In the genomic region with DNA sequence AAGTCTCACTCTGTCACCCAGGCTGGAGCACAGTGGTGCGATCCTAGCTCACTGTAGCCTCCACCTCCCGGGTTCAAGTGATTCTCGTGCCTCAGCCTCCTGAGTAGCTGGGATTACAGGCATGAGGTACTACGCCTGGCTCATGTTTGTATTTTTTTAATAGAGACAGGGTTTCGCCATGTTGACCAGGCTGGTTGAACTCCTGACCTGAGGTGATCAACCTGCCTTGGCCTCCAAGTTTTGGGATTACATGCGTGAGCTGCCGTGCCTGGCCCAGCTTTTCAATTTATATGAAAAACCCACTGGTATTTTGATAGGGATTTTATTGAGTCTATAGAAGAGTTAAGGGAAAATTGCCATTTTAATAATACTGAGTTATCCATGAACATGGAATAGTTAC, we compare ENCODE assay signal across 27 cellular contexts.
DNase-seq lines count a peak whose midpoint lies in the region; ATAC-seq, FAIRE-seq and TF ChIP-seq lines count a peak whose summit lies in the region.
"Had no signal": no experiment of that assay in that cellular context is flagged by ENCODE, and none has a peak within 500 bp of the region (broad histone marks: within the 10 kb centered on the region; RNA-seq: fewer than 3 reads in every experiment).

No MANE protein-coding gene starts in this region.

- BruUV-seq in HepG2 (replicated peaks; lab: Mats Ljungman, UMichigan) (no TSS peak), Calu3 (replicated peaks; lab: Mats Ljungman, UMichigan) (no TSS peak)

- H2AFZ ChIP-seq in HepG2 (ENCODE audit: low read length) (no peak overlapping the region), SK-N-SH (ENCODE audit: low read depth) (no peak overlapping the region)

- H3K9ac ChIP-seq in liver (ENCODE audit: low read depth in 1 of 2, low read length in 2 of 2) (no peak overlapping the region), HepG2 (ENCODE audit: insufficient read depth, low read depth, low read length) (no peak overlapping the region), SK-N-SH (no peak overlapping the region)
- H3K9ac ChIP-seq: BLaER1 had no signal

- peaks cover 18% of the 10 kb centered on the region for H3F3A ChIP-seq in SK-N-SH (replicated peaks; ENCODE audit: insufficient read depth)

- H3K27ac ChIP-seq in liver (ENCODE audit: low read depth in 1 of 2, low read length in 2 of 2): no peak overlapping the region
- H3K27ac ChIP-seq in HepG2 (ENCODE audit: extremely low read length, insufficient read depth, low read length): no peak overlapping the region
- H3K27ac ChIP-seq in right cardiac atrium (ENCODE audit: low read length): no peak overlapping the region
- H3K27ac ChIP-seq in SK-N-SH (ENCODE audit: low read depth in 2 of 2, low read length in 1 of 2): no peak overlapping the region
- H3K27ac ChIP-seq: 22Rv1, A549, BLaER1 had no signal

- H3K9me3 ChIP-seq in liver (ENCODE audit: control insufficient read depth in 4 of 4, low read length in 3 of 4): no peaks in the 10 kb centered on the region
- no peaks in the 10 kb centered on the region for H3K9me3 ChIP-seq in HepG2 (ENCODE audit: low read length)
- no peaks in the 10 kb centered on the region for H3K9me3 ChIP-seq in right cardiac atrium (ENCODE audit: control insufficient read depth, low read length)
- H3K9me3 ChIP-seq in SK-N-SH: no peaks in the 10 kb centered on the region
- H3K9me3 ChIP-seq: A549, BE2C, BLaER1 had no signal

- no peaks in the 10 kb centered on the region for H3K27me3 Mint-ChIP-seq in central memory CD8-positive, alpha-beta T cell
- no peaks in the 10 kb centered on the region for H3K27me3 Mint-ChIP-seq in Calu3 (ENCODE audit: unreplicated experiment)
- H3K27me3 Mint-ChIP-seq: CD4-positive, alpha-beta memory T cell; CD4-positive, CD25-positive, alpha-beta regulatory T cell; CD8-positive, alpha-beta memory T cell had no signal

- no peak for TF ChIP-seq RAD21 in liver (IDR thresholded peaks at IDR 0.05)
- TF ChIP-seq RAD21 in HepG2 (CRISPR knock-in tag; IDR thresholded peaks at IDR 0.05): no peak
- no peak for TF ChIP-seq RAD21 in SK-N-SH (IDR thresholded peaks at IDR 0.05; ENCODE audit: low read length)

- peaks cover 17% of the 10 kb centered on the region for H3K79me2 ChIP-seq in HepG2 (ENCODE audit: insufficient read depth, low read length)
- peaks cover 94% of the 10 kb centered on the region for H3K79me2 ChIP-seq in SK-N-SH (ENCODE audit: insufficient read depth)

- POLR2A ChIA-PET in HepG2 (lab: Yijun Ruan, JAX) (no interaction called here), SK-N-SH (lab: Yijun Ruan, JAX) (no interaction called here)

- H3K4me3 ChIP-seq in liver (ENCODE audit: low read depth in 1 of 3, low read length in 3 of 3) (no peak overlapping the region), HepG2 (replicated peaks in 1 of 3; ENCODE audit: insufficient read depth in 1 of 3, low read depth in 2 of 3, low read length in 3 of 3) (no peak overlapping the region), right cardiac atrium (ENCODE audit: low read length) (no peak overlapping the region), SK-N-SH (ENCODE audit: low read depth in 2 of 2, low read length in 1 of 2) (no peak overlapping the region)
- H3K4me3 ChIP-seq: A549, BLaER1, GM12878 had no signal

- peaks cover 0 to 2% (median 0%) of the 10 kb centered on the region in 4 donors for H3K4me1 ChIP-seq in liver (ENCODE audit: control insufficient read depth in 4 of 4, insufficient read depth in 4 of 4, low read length in 3 of 4)
- no peaks in the 10 kb centered on the region for H3K4me1 ChIP-seq in HepG2 (ENCODE audit: insufficient read depth, low read length)
- H3K4me1 ChIP-seq in right cardiac atrium (ENCODE audit: control insufficient read depth, insufficient read depth, low read length): peaks cover 2% of the 10 kb centered on the region
- peaks cover 0 to 3% of the 10 kb centered on the region in 2 experiments; a peak in 2 of 4 replicates for H3K4me1 ChIP-seq in SK-N-SH (ENCODE audit: control insufficient read depth in 1 of 2, insufficient read depth in 2 of 2, low read depth in 1 of 2, low read length in 1 of 2)
- H3K4me1 ChIP-seq: A549, BE2C had no signal

- no peak for FAIRE-seq in HepG2 (lab: Jason Lieb, UNC)
- FAIRE-seq: A549, GM12878, GM19239 had no signal

- ATAC-seq in HepG2 (no peak), left lobe of liver (peak; percentile 80), right cardiac atrium (no peak)
- ATAC-seq in central memory CD8-positive, alpha-beta T cell (replicated peaks; ENCODE audit: extremely low read depth, poor library complexity, severe bottlenecking): no peak
- ATAC-seq: A549, GM12878 had no signal

- H3K9me2 ChIP-seq in SK-N-SH: no peaks in the 10 kb centered on the region

- CTCF ChIA-PET in HepG2 (lab: Yijun Ruan, JAX; ENCODE audit: low intra/inter-chr PET ratio, low total read pairs) (no interaction called here), SK-N-SH (lab: Yijun Ruan, JAX) (interaction anchor here (1.2 to 1.8 kb wide), 2 partner anchors 9 to 19 kb away, joined by 4 read pairs; no protein-coding TSS in a partner anchor), Calu3 (lab: Charles Lee) (no interaction called here)

- WGBS in liver: 69% methylated on average over 7 of the region's 7 CpGs
- WGBS in HepG2 (ENCODE audit: low lambda C conversion rate): 99% methylated on average over 7 of the region's 7 CpGs
- 99% methylated on average over 7 of the region's 7 CpGs for WGBS in right cardiac atrium
- 97% methylated on average over 7 of the region's 7 CpGs for WGBS in SK-N-SH (ENCODE audit: low lambda C conversion rate)

- in situ Hi-C loops in HepG2 (cut with HindIII; ENCODE audit: extremely low pct_ligation_motif_present, low pct_unique_long_range_greater_than_20kb): no loop called here

- peaks cover 3% of the 10 kb centered on the region; the same call in 1 of the 2 replicates for H4K20me1 ChIP-seq in HepG2 (ENCODE audit: insufficient read depth, low read length)
- H4K20me1 ChIP-seq in SK-N-SH (ENCODE audit: insufficient read depth): no peaks in the 10 kb centered on the region

- TF ChIP-seq CTCF in liver (IDR thresholded peaks at IDR 0.05; ENCODE audit: low read depth, low read length, missing input control) (no peak), HepG2 (CRISPR knock-in tag; IDR thresholded peaks at IDR 0.05) (no peak), SK-N-SH (IDR thresholded peaks at IDR 0.05) (no peak), Calu3 (IDR thresholded peaks at IDR 0.05; ENCODE audit: unreplicated experiment) (no peak)

- H3K9me3 Mint-ChIP-seq in central memory CD8-positive, alpha-beta T cell: no peaks in the 10 kb centered on the region
- H3K9me3 Mint-ChIP-seq in Calu3 (ENCODE audit: low read depth, unreplicated experiment): no peaks in the 10 kb centered on the region
- H3K9me3 Mint-ChIP-seq: CD8-positive, alpha-beta memory T cell had no signal

- H3K4me3 Mint-ChIP-seq in central memory CD8-positive, alpha-beta T cell: no peak overlapping the region
- H3K4me3 Mint-ChIP-seq in Calu3 (ENCODE audit: low read depth, unreplicated experiment): no peak overlapping the region
- H3K4me3 Mint-ChIP-seq: CD14-positive monocyte; CD4-positive, alpha-beta memory T cell; CD4-positive, CD25-positive, alpha-beta regulatory T cell; CD8-positive, alpha-beta memory T cell had no signal

- TF ChIP-seq POLR2A in HepG2 (IDR thresholded peaks at IDR 0.05; ENCODE audit: insufficient read depth in 1 of 2, low read depth in 2 of 2, low read length in 2 of 2): no peak

- H3K4me2 ChIP-seq in HepG2 (ENCODE audit: low read depth, low read length) (no peak overlapping the region), SK-N-SH (no peak overlapping the region)
- H3K4me2 ChIP-seq: A549, BLaER1 had no signal

- H3K27me3 ChIP-seq in liver (ENCODE audit: control insufficient read depth in 4 of 4, insufficient read depth in 4 of 4, low read length in 3 of 4) (no peaks in the 10 kb centered on the region), HepG2 (ENCODE audit: control insufficient read depth in 1 of 2, insufficient read depth in 2 of 2, low read length in 2 of 2) (no peaks in the 10 kb centered on the region), right cardiac atrium (ENCODE audit: control insufficient read depth, insufficient read depth) (no peaks in the 10 kb centered on the region), SK-N-SH (ENCODE audit: insufficient read depth) (no peaks in the 10 kb centered on the region)
- H3K27me3 ChIP-seq: BE2C, BLaER1 had no signal

- TF ChIP-seq EP300 in HepG2 (IDR thresholded peaks at IDR 0.05; ENCODE audit: low read depth in 2 of 2, low read length in 2 of 2) (no peak), HepG2 (CRISPR knock-in tag; IDR thresholded peaks at IDR 0.05; ENCODE audit: borderline replicate concordance) (no peak), SK-N-SH (IDR thresholded peaks at IDR 0.05; ENCODE audit: borderline replicate concordance in 1 of 2, low read depth in 1 of 2, low read length in 1 of 2) (no peak)

- peaks cover 44% of the 10 kb centered on the region for H3K36me3 Mint-ChIP-seq in central memory CD8-positive, alpha-beta T cell (ENCODE audit: insufficient read depth)
- H3K36me3 Mint-ChIP-seq in Calu3 (ENCODE audit: insufficient read depth, unreplicated experiment): peaks cover 36% of the 10 kb centered on the region

- intact Hi-C loops in HepG2 (cut with micrococcal nuclease; ENCODE audit: unreplicated experiment): no loop called here
- intact Hi-C loops in right cardiac atrium (cut with DNase I): no loop called here
- intact Hi-C loops in Calu3 (cut with micrococcal nuclease; ENCODE audit: unreplicated experiment): no loop called here

- H3K4me1 Mint-ChIP-seq in central memory CD8-positive, alpha-beta T cell: peaks cover 57% of the 10 kb centered on the region
- H3K4me1 Mint-ChIP-seq in Calu3 (ENCODE audit: low read depth, unreplicated experiment): peaks cover 8% of the 10 kb centered on the region

- DNase-seq in HepG2 (ENCODE audit: low spot score) (no peak), left lobe of liver (ENCODE audit: low spot score) (no peak), right cardiac atrium (no peak), SK-N-SH (no peak), Calu3 (no peak)
- DNase-seq in central memory CD8-positive, alpha-beta T cell (ENCODE audit: low spot score in 2 of 2): no peak
- DNase-seq: AML-193; BE2C; C1 segment of cervical spinal cord; CD4-positive, alpha-beta memory T cell; CD4-positive, CD25-positive, alpha-beta regulatory T cell; CD8-positive, alpha-beta memory T cell; COR-L47; DMS 273 treated with DMSO at 0.1 percent for 48 hours; DMS153; DMS53; DMS79; DND-41; EL; GDM1 had no signal

- peak overlapping the region; percentile 55 for H3K27ac Mint-ChIP-seq in central memory CD8-positive, alpha-beta T cell (ENCODE audit: low read depth)
- no peak overlapping the region for H3K27ac Mint-ChIP-seq in Calu3 (ENCODE audit: unreplicated experiment)

- H3K36me3 ChIP-seq in liver (ENCODE audit: control insufficient read depth in 4 of 4, insufficient read depth in 3 of 4, low read depth in 1 of 4, low read length in 3 of 4): peaks cover 2 to 39% (median 19%) of the 10 kb centered on the region in 4 donors
- peaks cover 17 to 79% of the 10 kb centered on the region in 2 experiments for H3K36me3 ChIP-seq in HepG2 (replicated peaks in 1 of 2; ENCODE audit: control insufficient read depth in 1 of 2, insufficient read depth in 2 of 2, low read length in 2 of 2)
- peaks cover 86 to 90% of the 10 kb centered on the region in 2 experiments for H3K36me3 ChIP-seq in SK-N-SH (replicated peaks in 1 of 2; ENCODE audit: control insufficient read depth in 1 of 2, insufficient read depth in 2 of 2, low read length in 1 of 2)

TF ChIP-seq in liver, 16 proteins besides CTCF, POLR2A, EP300 and RAD21 (continues in another document):
- TF ChIP-seq RXRA (IDR thresholded peaks at IDR 0.05): peak; percentile 39 to 51

TF ChIP-seq in SK-N-SH, 30 proteins besides CTCF, POLR2A, EP300 and RAD21 (continues in another document):
- TF ChIP-seq JUND (IDR thresholded peaks at IDR 0.05): no peak
